In the genomic region with DNA sequence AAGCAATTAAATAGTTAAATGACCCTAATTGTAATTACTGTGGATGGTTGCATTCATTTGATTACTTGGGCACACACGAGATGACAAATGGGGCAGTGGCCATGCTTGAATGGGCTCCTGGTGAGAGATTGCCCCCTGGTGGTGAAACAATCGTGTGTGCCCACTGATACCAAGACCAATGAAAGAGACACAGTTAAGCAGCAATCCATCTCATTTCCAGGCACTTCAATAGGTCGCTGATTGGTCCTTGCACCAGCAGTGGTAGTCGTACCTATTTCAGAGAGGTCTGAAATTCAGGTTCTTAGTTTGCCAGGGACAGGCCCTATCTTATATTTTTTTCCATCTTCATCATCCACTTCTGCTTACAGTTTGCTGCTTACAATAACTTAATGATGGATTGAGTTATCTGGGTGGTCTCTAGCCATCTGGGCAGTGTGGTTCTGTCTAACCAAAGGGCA, we compare ENCODE assay signal across 8 cellular contexts. TPM values are rescaled to one million over a fixed set of nuclear protein-coding genes. Genes with fewer than 3 reads are reported as not detected.
A peak's percentile ranks its signal among the peaks of the same experiment; 100 is the strongest.
DNase-seq lines count a peak whose midpoint lies in the region; ATAC-seq and TF ChIP-seq lines count a peak whose summit lies in the region.

No MANE protein-coding gene starts in this region.

- H3K4me3 ChIP-seq in left lung = no peak overlapping the region

- no peak overlapping the region for H3K27ac ChIP-seq in left lung

- peak; percentile 82 for DNase-seq in EH (ENCODE audit: low read depth)
- peak; percentile 58 for DNase-seq in NCI-H345 (lab: John Stamatoyannopoulos, UW)
- peak; percentile 58 for DNase-seq in activated CD4-positive, alpha-beta T cell treated with anti-CD3 and anti-CD28 coated beads for 1 hour
- peak; percentile 87 for DNase-seq in cerebellar cortex (ENCODE audit: low spot score)
- DNase-seq in left lung = peak in 1 of 2 donors; percentile 79
- DNase-seq in stimulated activated CD4-positive, alpha-beta T cell treated with anti-CD3 and anti-CD28 coated beads, Interleukin-4, amount 100 ng/mL, for 4 hours = peak; percentile 61 to 68

- peak; percentile 83 to 92 for TF ChIP-seq CTCF in left lung (IDR thresholded peaks at IDR 0.05)

- ATAC-seq in HG02870 (IDR thresholded peaks at IDR 0.05; ENCODE audit: unreplicated experiment) = peak; percentile 59
- peak; percentile 97 for ATAC-seq in left lung
- ATAC-seq in HG03045 (IDR thresholded peaks at IDR 0.05; ENCODE audit: unreplicated experiment) = no peak

- H3K36me3 ChIP-seq in left lung = peaks cover 0 to 81% of the 10 kb centered on the region in 2 donors

- H3K4me1 ChIP-seq in left lung = no peaks in the 10 kb centered on the region

- H3K27me3 ChIP-seq in left lung = no peaks in the 10 kb centered on the region

- intact Hi-C loops in left lung (cut with DNase I) = loop anchor here in 1 of 2 donors (10.0 kb wide), 1 partner anchor 55 kb away; no protein-coding TSS in a partner anchor

- H3K9me3 ChIP-seq in left lung = no peaks in the 10 kb centered on the region

RNA-seq across cellular contexts. Expression of a gene that starts 8.3 kb away (rescaled TPM):
- total RNA-seq in left lung = 100 to 1,000 TPM in 1 of 2 donors, 10 to 100 TPM in 1; 91.6 to 112 TPM
